In genomic region chr20:49938173-49939163, GRCh38 we compare ENCODE assay signal across 8 cellular contexts. TPM values are rescaled to one million over a fixed set of nuclear protein-coding genes. Genes with fewer than 3 reads are reported as not detected.
DNase-seq lines count a peak whose midpoint lies in the region; ATAC-seq and TF ChIP-seq lines count a peak whose summit lies in the region.

No MANE protein-coding gene starts in this region.

- no peak overlapping the region for H3K4me3 ChIP-seq in CD8-positive, alpha-beta T cell (ENCODE audit: low read depth, low read length)
- H3K4me3 ChIP-seq in NT2/D1 (ENCODE audit: insufficient read length, low read depth) (no peak overlapping the region), endocrine pancreas (ENCODE audit: control insufficient read depth, insufficient read depth, low read length) (peak overlapping the region; percentile 83)

- H3K4me1 Mint-ChIP-seq in CD8-positive, alpha-beta T cell (ENCODE audit: low read depth) = peaks cover 53% of the 10 kb centered on the region
- peaks cover 49% of the 10 kb centered on the region for H3K4me1 Mint-ChIP-seq in neural crest cell

- H3K9ac ChIP-seq in NT2/D1 (ENCODE audit: insufficient read length, low read depth) (peak overlapping the region; percentile 11), endocrine pancreas (ENCODE audit: control insufficient read depth, insufficient read depth, low read length) (no peak overlapping the region)

- H3K27ac ChIP-seq in CD8-positive, alpha-beta T cell (ENCODE audit: low read depth, low read length) = no peak overlapping the region

- H3K4me3 Mint-ChIP-seq in CD8-positive, alpha-beta T cell = peak overlapping the region; percentile 59
- H3K4me3 Mint-ChIP-seq in neural crest cell = peak overlapping the region; percentile 98

- H3K36me3 ChIP-seq in CD8-positive, alpha-beta T cell (ENCODE audit: insufficient read depth, low read length) = peaks cover 10% of the 10 kb centered on the region
- H3K36me3 ChIP-seq in NT2/D1 (ENCODE audit: insufficient read depth, insufficient read length, low read length) (peaks cover 49% of the 10 kb centered on the region), endocrine pancreas (ENCODE audit: control insufficient read depth, insufficient read depth, low read length) (peaks cover 4% of the 10 kb centered on the region)

- H3K27ac Mint-ChIP-seq in CD8-positive, alpha-beta T cell = peak overlapping the region; percentile 66
- no peak overlapping the region for H3K27ac Mint-ChIP-seq in neural crest cell (ENCODE audit: unreplicated experiment)

- H3K9me3 ChIP-seq in CD8-positive, alpha-beta T cell (ENCODE audit: low read length) = no peaks in the 10 kb centered on the region
- H3K9me3 ChIP-seq in NT2/D1 (ENCODE audit: insufficient read depth, low read length) (no peaks in the 10 kb centered on the region), endocrine pancreas (ENCODE audit: control insufficient read depth, low read length) (no peaks in the 10 kb centered on the region)

- no peak for DNase-seq in CD8-positive, alpha-beta T cell
- no peak for DNase-seq in NT2/D1 (ENCODE audit: low read depth, low spot score)
- no peak for DNase-seq in neural crest cell (ENCODE audit: low read depth, low spot score)
- no peak for DNase-seq in iPS-NIHi11 (ENCODE audit: low spot score)
- no peak for DNase-seq in T-helper 9 cell

- H3K4me1 ChIP-seq in CD8-positive, alpha-beta T cell (ENCODE audit: insufficient read depth, low read length) = peaks cover 30% of the 10 kb centered on the region
- H3K4me1 ChIP-seq in NT2/D1 (ENCODE audit: insufficient read depth, insufficient read length) (peaks cover 11% of the 10 kb centered on the region), endocrine pancreas (ENCODE audit: control insufficient read depth, insufficient read depth, low read length) (peaks cover 3% of the 10 kb centered on the region)

- H3K9me3 Mint-ChIP-seq in CD8-positive, alpha-beta T cell = no peaks in the 10 kb centered on the region
- H3K9me3 Mint-ChIP-seq in neural crest cell = no peaks in the 10 kb centered on the region

- CTCF ChIA-PET in CD8-positive, alpha-beta T cell (lab: Charles Lee) = interaction anchor here (1.0 to 3.6 kb wide), 3 partner anchors 22 to 87 kb away, joined by 3 to 13 read pairs (median 8); partner anchors contain the start of gene SPATA2

- peaks cover 49% of the 10 kb centered on the region for H3K36me3 Mint-ChIP-seq in CD8-positive, alpha-beta T cell
- H3K36me3 Mint-ChIP-seq in neural crest cell (ENCODE audit: low read depth) = peaks cover 3% of the 10 kb centered on the region

- H3K27me3 Mint-ChIP-seq in CD8-positive, alpha-beta T cell (ENCODE audit: low read depth) = no peaks in the 10 kb centered on the region
- H3K27me3 Mint-ChIP-seq in neural crest cell (ENCODE audit: low read depth) = no peaks in the 10 kb centered on the region

- no peak for ATAC-seq in CD8-positive, alpha-beta T cell
- no peak for ATAC-seq in HG02798 (IDR thresholded peaks at IDR 0.05; ENCODE audit: poor library complexity, unreplicated experiment)
- no peak for ATAC-seq in GM19324 (IDR thresholded peaks at IDR 0.05; ENCODE audit: low FRiP score, unreplicated experiment)

- TF ChIP-seq CTCF in CD8-positive, alpha-beta T cell (IDR thresholded peaks at IDR 0.05) = no peak
- no peak for TF ChIP-seq CTCF in neural crest cell (conservative IDR thresholded peaks at IDR 0.05)

- intact Hi-C loops in CD8-positive, alpha-beta T cell (cut with DNase I, micrococcal nuclease) = loop anchor here (5.0 kb wide), 2 partner anchors 226 to 721 kb away; partner anchors contain the start of genes B4GALT5 (in 1 of the 2) and DDX27 (in 1 of the 2)

- H3K27me3 ChIP-seq in CD8-positive, alpha-beta T cell (ENCODE audit: insufficient read depth, low read length) = no peaks in the 10 kb centered on the region
- H3K27me3 ChIP-seq in NT2/D1 (ENCODE audit: insufficient read depth, insufficient read length) = no peaks in the 10 kb centered on the region
- H3K27me3 ChIP-seq in endocrine pancreas (ENCODE audit: control insufficient read depth, insufficient read depth, low read length) = no peaks in the 10 kb centered on the region

- POLR2A ChIA-PET in CD8-positive, alpha-beta T cell (lab: Charles Lee) = interaction anchor here (0.8 to 1.1 kb wide), 3 partner anchors 8 to 40 kb away, joined by 3 to 4 read pairs (median 3); no protein-coding TSS in a partner anchor

RNA-seq across cellular contexts. Expression of gene RNF114, which starts 2.3 kb away (rescaled TPM):
- 100 to 1,000 TPM; 137 to 151 TPM for total RNA-seq in CD8-positive, alpha-beta T cell
- total RNA-seq in neural crest cell = 53.0 and 59.0 TPM in 2 replicates

RNA-seq across cellular contexts. Expression of gene SPATA2, which starts 23.1 kb away (rescaled TPM):
- total RNA-seq in CD8-positive, alpha-beta T cell = 10 to 100 TPM; 20.9 to 22.4 TPM
- total RNA-seq in neural crest cell = 10.3 and 10.5 TPM in 2 replicates

RNA-seq across cellular contexts. Expression of gene SNAI1, which starts 44.3 kb away (rescaled TPM):
- total RNA-seq in CD8-positive, alpha-beta T cell = 1 to 10 TPM; 3.0 to 3.1 TPM
- 12.5 and 12.9 TPM in 2 replicates for total RNA-seq in neural crest cell
